Comparison of ENCODE assay signal across 11 cellular contexts in genomic region chr2:37802899-37803379, GRCh38.
DNase-seq lines count a peak whose midpoint lies in the region; ATAC-seq, FAIRE-seq and TF ChIP-seq lines count a peak whose summit lies in the region.
"Had no signal": no experiment of that assay in that cellular context is flagged by ENCODE, and none has a peak within 500 bp of the region (broad histone marks: within the 10 kb centered on the region; RNA-seq: fewer than 3 reads in every experiment).

No MANE protein-coding gene starts in this region.

- peak; percentile 91 for DNase-seq in AG10803 (ENCODE audit: low read depth)
- peak; percentile 69 for DNase-seq in HTR-8/SVneo (ENCODE audit: insufficient read length, low spot score)
- peak; percentile 80 for DNase-seq in brain microvascular endothelial cell
- no peak for DNase-seq in lung (ENCODE audit: low spot score)
- DNase-seq in occipital lobe (lab: John Stamatoyannopoulos, UW): no peak
- no peak for DNase-seq in GM13977 (ENCODE audit: low spot score)
- DNase-seq in activated CD8-positive, alpha-beta memory T cell treated with anti-CD3 and anti-CD28 coated beads, Interleukin-2, amount 50 U/mL, for 48 hours: no peak
- DNase-seq: activated CD4-positive, alpha-beta T cell treated with anti-CD3 and anti-CD28 coated beads for 48 hours; activated naive CD8-positive, alpha-beta T cell treated with anti-CD3 and anti-CD28 coated beads for 36 hours had no signal

- TF ChIP-seq CTCF in AG10803 (conservative IDR thresholded peaks at IDR 0.05; ENCODE audit: low read length) (no peak), brain microvascular endothelial cell (IDR thresholded peaks at IDR 0.05; ENCODE audit: low read depth, low read length, missing control alignments) (no peak), lung (IDR thresholded peaks at IDR 0.05; ENCODE audit: control extremely low read depth, extremely low read depth) (no peak), GM13977 (IDR thresholded peaks at IDR 0.05; ENCODE audit: extremely low read depth, insufficient read depth, missing control alignments) (no peak)

- H3K27me3 ChIP-seq in brain microvascular endothelial cell (replicated peaks) (no peaks in the 10 kb centered on the region), lung (ENCODE audit: control insufficient read depth, insufficient read depth) (no peaks in the 10 kb centered on the region)

- in situ Hi-C loops in brain microvascular endothelial cell (cut with HindIII; ENCODE audit: low pct_ligation_motif_present, low sequenced_read_pairs) (no loop called here), GM13977 (cut with MboI; ENCODE audit: low pct_unique_long_range_greater_than_20kb, low sequenced_read_pairs, unreplicated experiment) (no loop called here)

- H3K27ac ChIP-seq in brain microvascular endothelial cell (peak overlapping the region; percentile 71), lung (ENCODE audit: low read depth in 1 of 2, low read length in 1 of 2) (no peak overlapping the region)
- H3K27ac ChIP-seq: KMS-11 had no signal

- H3K36me3 ChIP-seq in brain microvascular endothelial cell (replicated peaks) (no peaks in the 10 kb centered on the region), lung (ENCODE audit: control insufficient read depth in 2 of 2, insufficient read depth in 2 of 2, low read length in 2 of 2) (no peaks in the 10 kb centered on the region)

- H3K4me3 ChIP-seq in AG10803 (ENCODE audit: low read length) (no peak overlapping the region), brain microvascular endothelial cell (ENCODE audit: low read depth, low read length) (no peak overlapping the region), lung (no peak overlapping the region)

- FAIRE-seq in HTR-8/SVneo (lab: Jason Lieb, UNC): peak; percentile 78

- no peaks in the 10 kb centered on the region for H3K9me3 ChIP-seq in lung (ENCODE audit: control insufficient read depth in 2 of 2, insufficient read depth in 1 of 2, low read length in 1 of 2)

- ATAC-seq in lung (ENCODE audit: insufficient read depth, low FRiP score) (peak; percentile 81), HG03139 (IDR thresholded peaks at IDR 0.05; ENCODE audit: unreplicated experiment) (no peak)

- no peaks in the 10 kb centered on the region for H3K4me1 ChIP-seq in lung (ENCODE audit: control insufficient read depth in 2 of 2, insufficient read depth in 2 of 2, low read length in 2 of 2)

Comparison
In these comparisons a context has a peak if more than half of its experiments do, and no peak if none do; other contexts are left out.
1. DNase-seq: peak in AG10803 (single experiment), HTR-8/SVneo (single experiment) and brain microvascular endothelial cell (single experiment); none in lung (single experiment), occipital lobe (single experiment), GM13977 (single experiment) and activated CD8-positive, alpha-beta memory T cell treated with anti-CD3 and anti-CD28 coated beads, Interleukin-2, amount 50 U/mL, for 48 hours (single experiment).